ENCODE assay signal across 2 cellular contexts in the genomic region with DNA sequence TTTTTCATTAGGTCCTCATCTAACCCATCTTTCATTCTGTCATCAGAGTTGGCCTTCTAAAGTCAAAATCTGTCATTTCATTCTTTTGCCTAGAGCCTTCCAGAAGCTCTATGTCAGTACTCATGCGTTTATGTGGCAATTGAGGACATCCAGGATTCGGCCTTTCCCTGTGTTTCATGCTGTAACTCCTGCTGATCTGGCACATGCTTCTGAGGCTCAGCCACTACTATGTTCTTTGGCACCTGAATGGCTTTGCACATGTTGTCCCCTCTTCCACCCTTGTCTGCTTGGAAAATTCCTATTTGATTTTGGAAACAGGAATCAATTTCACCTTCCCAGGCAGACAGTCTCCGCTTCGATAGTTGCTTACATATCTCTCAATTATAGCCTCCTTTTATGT.
TF ChIP-seq lines count a peak whose summit lies in the region.

No MANE protein-coding gene starts in this region.

TF ChIP-seq in liver, 16 proteins besides CTCF, POLR2A, EP300 and RAD21 (continued from another document):
- TF ChIP-seq, protein P1, sequence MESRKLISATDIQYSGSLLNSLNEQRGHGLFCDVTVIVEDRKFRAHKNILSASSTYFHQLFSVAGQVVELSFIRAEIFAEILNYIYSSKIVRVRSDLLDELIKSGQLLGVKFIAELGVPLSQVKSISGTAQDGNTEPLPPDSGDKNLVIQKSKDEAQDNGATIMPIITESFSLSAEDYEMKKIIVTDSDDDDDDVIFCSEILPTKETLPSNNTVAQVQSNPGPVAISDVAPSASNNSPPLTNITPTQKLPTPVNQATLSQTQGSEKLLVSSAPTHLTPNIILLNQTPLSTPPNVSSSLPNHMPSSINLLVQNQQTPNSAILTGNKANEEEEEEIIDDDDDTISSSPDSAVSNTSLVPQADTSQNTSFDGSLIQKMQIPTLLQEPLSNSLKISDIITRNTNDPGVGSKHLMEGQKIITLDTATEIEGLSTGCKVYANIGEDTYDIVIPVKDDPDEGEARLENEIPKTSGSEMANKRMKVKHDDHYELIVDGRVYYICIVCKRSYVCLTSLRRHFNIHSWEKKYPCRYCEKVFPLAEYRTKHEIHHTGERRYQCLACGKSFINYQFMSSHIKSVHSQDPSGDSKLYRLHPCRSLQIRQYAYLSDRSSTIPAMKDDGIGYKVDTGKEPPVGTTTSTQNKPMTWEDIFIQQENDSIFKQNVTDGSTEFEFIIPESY (IDR thresholded peaks at IDR 0.05) = no peak
- no peak for TF ChIP-seq GABPA (IDR thresholded peaks at IDR 0.05 in 1 of 2, conservative IDR thresholded peaks at IDR 0.05 in 1 of 2)
- no peak for TF ChIP-seq HNF4G (IDR thresholded peaks at IDR 0.05)
- peak; percentile 31 to 71 for TF ChIP-seq RXRA (IDR thresholded peaks at IDR 0.05)
- no peak for TF ChIP-seq FOXA2 (IDR thresholded peaks at IDR 0.05)
- no peak for TF ChIP-seq ATF3 (IDR thresholded peaks at IDR 0.05)
- TF ChIP-seq JUND (IDR thresholded peaks at IDR 0.05) = no peak
- TF ChIP-seq, protein P2, sequence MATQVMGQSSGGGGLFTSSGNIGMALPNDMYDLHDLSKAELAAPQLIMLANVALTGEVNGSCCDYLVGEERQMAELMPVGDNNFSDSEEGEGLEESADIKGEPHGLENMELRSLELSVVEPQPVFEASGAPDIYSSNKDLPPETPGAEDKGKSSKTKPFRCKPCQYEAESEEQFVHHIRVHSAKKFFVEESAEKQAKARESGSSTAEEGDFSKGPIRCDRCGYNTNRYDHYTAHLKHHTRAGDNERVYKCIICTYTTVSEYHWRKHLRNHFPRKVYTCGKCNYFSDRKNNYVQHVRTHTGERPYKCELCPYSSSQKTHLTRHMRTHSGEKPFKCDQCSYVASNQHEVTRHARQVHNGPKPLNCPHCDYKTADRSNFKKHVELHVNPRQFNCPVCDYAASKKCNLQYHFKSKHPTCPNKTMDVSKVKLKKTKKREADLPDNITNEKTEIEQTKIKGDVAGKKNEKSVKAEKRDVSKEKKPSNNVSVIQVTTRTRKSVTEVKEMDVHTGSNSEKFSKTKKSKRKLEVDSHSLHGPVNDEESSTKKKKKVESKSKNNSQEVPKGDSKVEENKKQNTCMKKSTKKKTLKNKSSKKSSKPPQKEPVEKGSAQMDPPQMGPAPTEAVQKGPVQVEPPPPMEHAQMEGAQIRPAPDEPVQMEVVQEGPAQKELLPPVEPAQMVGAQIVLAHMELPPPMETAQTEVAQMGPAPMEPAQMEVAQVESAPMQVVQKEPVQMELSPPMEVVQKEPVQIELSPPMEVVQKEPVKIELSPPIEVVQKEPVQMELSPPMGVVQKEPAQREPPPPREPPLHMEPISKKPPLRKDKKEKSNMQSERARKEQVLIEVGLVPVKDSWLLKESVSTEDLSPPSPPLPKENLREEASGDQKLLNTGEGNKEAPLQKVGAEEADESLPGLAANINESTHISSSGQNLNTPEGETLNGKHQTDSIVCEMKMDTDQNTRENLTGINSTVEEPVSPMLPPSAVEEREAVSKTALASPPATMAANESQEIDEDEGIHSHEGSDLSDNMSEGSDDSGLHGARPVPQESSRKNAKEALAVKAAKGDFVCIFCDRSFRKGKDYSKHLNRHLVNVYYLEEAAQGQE (IDR thresholded peaks at IDR 0.05) = no peak
- peak; percentile 65 for TF ChIP-seq SP1 (IDR thresholded peaks at IDR 0.05)
- TF ChIP-seq MAX (IDR thresholded peaks at IDR 0.05) = peak; percentile 33

TF ChIP-seq in HepG2, 621 proteins besides CTCF, POLR2A, EP300 and RAD21 (continued from another document):
- TF ChIP-seq, protein P3, sequence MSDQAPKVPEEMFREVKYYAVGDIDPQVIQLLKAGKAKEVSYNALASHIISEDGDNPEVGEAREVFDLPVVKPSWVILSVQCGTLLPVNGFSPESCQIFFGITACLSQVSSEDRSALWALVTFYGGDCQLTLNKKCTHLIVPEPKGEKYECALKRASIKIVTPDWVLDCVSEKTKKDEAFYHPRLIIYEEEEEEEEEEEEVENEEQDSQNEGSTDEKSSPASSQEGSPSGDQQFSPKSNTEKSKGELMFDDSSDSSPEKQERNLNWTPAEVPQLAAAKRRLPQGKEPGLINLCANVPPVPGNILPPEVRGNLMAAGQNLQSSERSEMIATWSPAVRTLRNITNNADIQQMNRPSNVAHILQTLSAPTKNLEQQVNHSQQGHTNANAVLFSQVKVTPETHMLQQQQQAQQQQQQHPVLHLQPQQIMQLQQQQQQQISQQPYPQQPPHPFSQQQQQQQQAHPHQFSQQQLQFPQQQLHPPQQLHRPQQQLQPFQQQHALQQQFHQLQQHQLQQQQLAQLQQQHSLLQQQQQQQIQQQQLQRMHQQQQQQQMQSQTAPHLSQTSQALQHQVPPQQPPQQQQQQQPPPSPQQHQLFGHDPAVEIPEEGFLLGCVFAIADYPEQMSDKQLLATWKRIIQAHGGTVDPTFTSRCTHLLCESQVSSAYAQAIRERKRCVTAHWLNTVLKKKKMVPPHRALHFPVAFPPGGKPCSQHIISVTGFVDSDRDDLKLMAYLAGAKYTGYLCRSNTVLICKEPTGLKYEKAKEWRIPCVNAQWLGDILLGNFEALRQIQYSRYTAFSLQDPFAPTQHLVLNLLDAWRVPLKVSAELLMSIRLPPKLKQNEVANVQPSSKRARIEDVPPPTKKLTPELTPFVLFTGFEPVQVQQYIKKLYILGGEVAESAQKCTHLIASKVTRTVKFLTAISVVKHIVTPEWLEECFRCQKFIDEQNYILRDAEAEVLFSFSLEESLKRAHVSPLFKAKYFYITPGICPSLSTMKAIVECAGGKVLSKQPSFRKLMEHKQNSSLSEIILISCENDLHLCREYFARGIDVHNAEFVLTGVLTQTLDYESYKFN (CRISPR knock-in tag; conservative IDR thresholded peaks at IDR 0.05) = no peak
- no peak for TF ChIP-seq NR2F2 (IDR thresholded peaks at IDR 0.05; ENCODE audit: borderline replicate concordance, low read depth)
- TF ChIP-seq GATA4 (IDR thresholded peaks at IDR 0.05; ENCODE audit: borderline replicate concordance, low read depth) = no peak
- no peak for TF ChIP-seq ETV5 (CRISPR knock-in tag; IDR thresholded peaks at IDR 0.05; ENCODE audit: borderline replicate concordance)
- no peak for TF ChIP-seq STAT5B (CRISPR knock-in tag; IDR thresholded peaks at IDR 0.05)
- no peak for TF ChIP-seq ZNF672 (CRISPR knock-in tag; IDR thresholded peaks at IDR 0.05)
- TF ChIP-seq RBM39 (IDR thresholded peaks at IDR 0.05; ENCODE audit: low read depth, low read length, poor library complexity, severe bottlenecking) = no peak
- TF ChIP-seq ZNF253 (CRISPR knock-in tag; IDR thresholded peaks at IDR 0.05; ENCODE audit: borderline replicate concordance) = no peak
- no peak for TF ChIP-seq CENPT (CRISPR knock-in tag; IDR thresholded peaks at IDR 0.05; ENCODE audit: low read depth)
